In genomic region chr3:184559336-184559735, GRCh38 we compare ENCODE assay signal across 1 cellular context.
TF ChIP-seq lines count a peak whose summit lies in the region.

No MANE protein-coding gene starts in this region.

TF ChIP-seq in WTC11, 78 proteins besides CTCF, POLR2A, EP300 and RAD21 (continued from another document):
- TF ChIP-seq ZBTB43 (CRISPR knock-in tag; IDR thresholded peaks at IDR 0.05), result no peak
- no peak for TF ChIP-seq IRF2 (CRISPR knock-in tag; IDR thresholded peaks at IDR 0.05; ENCODE audit: borderline replicate concordance, low read depth)
- TF ChIP-seq SOX15 (CRISPR knock-in tag; IDR thresholded peaks at IDR 0.05), result no peak
- no peak for TF ChIP-seq E2F1 (CRISPR knock-in tag; IDR thresholded peaks at IDR 0.05)
- no peak for TF ChIP-seq CBFB (CRISPR knock-in tag; IDR thresholded peaks at IDR 0.05; ENCODE audit: low read depth)
- TF ChIP-seq USF1 (CRISPR knock-in tag; IDR thresholded peaks at IDR 0.05), result no peak
- no peak for TF ChIP-seq TP53 (CRISPR knock-in tag; IDR thresholded peaks at IDR 0.05)
